Comparison of ENCODE assay signal across 8 cellular contexts in genomic region chr6:150600302-150601017, GRCh38. TPM values are rescaled to one million over a fixed set of nuclear protein-coding genes. Genes with fewer than 3 reads are reported as not detected.
DNase-seq lines count a peak whose midpoint lies in the region; ATAC-seq, FAIRE-seq and TF ChIP-seq lines count a peak whose summit lies in the region.

No MANE protein-coding gene starts in this region.

- peak overlapping the region; percentile 40 to 71 (median 54) for H3K4me3 ChIP-seq in pancreas
- peak overlapping the region; percentile 72 for H3K4me3 ChIP-seq in upper lobe of right lung

- ATAC-seq in GM21367 (IDR thresholded peaks at IDR 0.05; ENCODE audit: unreplicated experiment) = peak; percentile 58
- ATAC-seq in pancreas = peak; percentile 84 to 88 (median 85)
- peak; percentile 78 for ATAC-seq in upper lobe of right lung

- peaks cover 13% of the 10 kb centered on the region for H3K27me3 Mint-ChIP-seq in glutamatergic neuron (ENCODE audit: unreplicated experiment)

- H3K27me3 ChIP-seq in pancreas (peaks cover 0 to 2% (median 0%) of the 10 kb centered on the region in 4 donors), upper lobe of right lung (no peaks in the 10 kb centered on the region)

- 1% methylated on average over 61 to 69 of the region's 69 CpGs for WGBS in pancreas, 2 donors

- H3K4me1 ChIP-seq in pancreas (no peaks in the 10 kb centered on the region), upper lobe of right lung (peaks cover 15% of the 10 kb centered on the region)

- H3K9me3 ChIP-seq in pancreas (no peaks in the 10 kb centered on the region), upper lobe of right lung (no peaks in the 10 kb centered on the region)

- DNase-seq in DMS 273 (lab: John Stamatoyannopoulos, UW; ENCODE audit: unreplicated experiment) (peak; percentile 92), HT1080 (ENCODE audit: low read depth) (peak; percentile 67), glutamatergic neuron (peak; percentile 80), pancreas (peak; percentile 44 to 82 (median 58)), upper lobe of right lung (peak; percentile 83)
- DNase-seq in activated naive CD4-positive, alpha-beta T cell treated with anti-CD3 and anti-CD28 coated beads, Interleukin-2, amount 50 U/mL, for 16 hours = peak; percentile 52

- H3K9me3 Mint-ChIP-seq in glutamatergic neuron (ENCODE audit: unreplicated experiment) = peaks cover 7% of the 10 kb centered on the region

- peak; percentile 57 for TF ChIP-seq CTCF in glutamatergic neuron (IDR thresholded peaks at IDR 0.05; ENCODE audit: partially characterized antibody, unreplicated experiment)
- TF ChIP-seq CTCF in pancreas (IDR thresholded peaks at IDR 0.05) = peak in 3 of 4 donors; percentile 24 to 38 (median 25)
- TF ChIP-seq CTCF in upper lobe of right lung (IDR thresholded peaks at IDR 0.05) = peak; percentile 43

- peak overlapping the region; percentile 82 for H3K27ac Mint-ChIP-seq in glutamatergic neuron (ENCODE audit: unreplicated experiment)

- intact Hi-C loops in pancreas (cut with DNase I) = no loop called here
- intact Hi-C loops in upper lobe of right lung (cut with DNase I) = no loop called here

- H3K27ac ChIP-seq in pancreas = peak overlapping the region in 2 of 4 donors; percentile 55 to 62
- H3K27ac ChIP-seq in upper lobe of right lung = peak overlapping the region; percentile 67

- peak; percentile 49; the same call in 1 of the 2 replicates for TF ChIP-seq POLR2A in Raji (IDR thresholded peaks at IDR 0.05; ENCODE audit: insufficient read depth, low read depth, low read length)

- peak overlapping the region; percentile 96 for H3K4me3 Mint-ChIP-seq in glutamatergic neuron (ENCODE audit: unreplicated experiment)

- no peak for FAIRE-seq in pancreas (lab: Jason Lieb, UNC)

- no peaks in the 10 kb centered on the region for H3K4me1 Mint-ChIP-seq in glutamatergic neuron (ENCODE audit: low read depth, unreplicated experiment)

- H3K36me3 ChIP-seq in pancreas (no peaks in the 10 kb centered on the region), upper lobe of right lung (no peaks in the 10 kb centered on the region)

- no peaks in the 10 kb centered on the region for H3K36me3 Mint-ChIP-seq in glutamatergic neuron (ENCODE audit: unreplicated experiment)

RNA-seq across cellular contexts. Expression of gene PLEKHG1, which starts 0.8 kb away (rescaled TPM):
- total RNA-seq in HT1080 (2014; rRNA removed; shearing (Covaris generic)) = 0.63 and 1.2 TPM in 2 replicates
- 3.0 and 3.7 TPM in 2 replicates for polyA plus RNA-seq in HT1080 (2015; cell fraction: cytosol; rRNA removed)
- polyA plus RNA-seq in HT1080 (2015; cell fraction: nucleus; rRNA removed) = 4.2 and 5.6 TPM in 2 replicates
- total RNA-seq in glutamatergic neuron (ENCODE audit: unreplicated experiment) = 7.3 TPM
- 1 to 10 TPM; 2.2 to 6.4 (median 2.9) TPM for total RNA-seq in pancreas
- 1 to 10 TPM; 1.3 to 1.5 TPM for polyA plus RNA-seq in pancreas
- 34.6 TPM for total RNA-seq in upper lobe of right lung
